Comparison of ENCODE assay signal across 1 cellular context in genomic region chr7:33932832-33933468, GRCh38.
TF ChIP-seq lines count a peak whose summit lies in the region.

No MANE protein-coding gene starts in this region.

TF ChIP-seq in HepG2, 621 proteins besides CTCF, POLR2A, EP300 and RAD21 (continued from another document):
- TF ChIP-seq ZNF142 (CRISPR knock-in tag; IDR thresholded peaks at IDR 0.05) (no peak), XRCC5 (optimal IDR thresholded peaks at IDR 0.05; ENCODE audit: low read length) (peak; percentile 40), ATF6 (CRISPR knock-in tag; conservative IDR thresholded peaks at IDR 0.05) (no peak), KDM2A (CRISPR knock-in tag; IDR thresholded peaks at IDR 0.05; ENCODE audit: borderline replicate concordance, low read depth) (peak; percentile 37; the same call in 1 of the 2 replicates), HDAC1 (CRISPR knock-in tag; IDR thresholded peaks at IDR 0.05) (no peak), SALL1 (CRISPR knock-in tag; IDR thresholded peaks at IDR 0.05) (0 out of 2 replicates have a peak, but pooled peaks have one; percentile 21), KLF16 (CRISPR knock-in tag; IDR thresholded peaks at IDR 0.05) (peak in 1 of 2 experiments; percentile 28; a peak in 1 of 4 replicates), SMC3 (IDR thresholded peaks at IDR 0.05; ENCODE audit: low read length) (peak; percentile 84), MLX (CRISPR knock-in tag; IDR thresholded peaks at IDR 0.05) (no peak), TEAD3 (CRISPR knock-in tag; optimal IDR thresholded peaks at IDR 0.05; ENCODE audit: borderline replicate concordance) (peak; percentile 25), STAG1 (CRISPR knock-in tag; IDR thresholded peaks at IDR 0.05) (peak; percentile 69), FOSL2 (CRISPR knock-in tag; IDR thresholded peaks at IDR 0.05) (0 out of 2 replicates have a peak, but pooled peaks have one; percentile 9), SETDB1 (CRISPR knock-in tag; IDR thresholded peaks at IDR 0.05; ENCODE audit: borderline replicate concordance) (no peak), IKZF1 (IDR thresholded peaks at IDR 0.05) (no peak)
